ENCODE assay signal across 26 cellular contexts in the genomic region with DNA sequence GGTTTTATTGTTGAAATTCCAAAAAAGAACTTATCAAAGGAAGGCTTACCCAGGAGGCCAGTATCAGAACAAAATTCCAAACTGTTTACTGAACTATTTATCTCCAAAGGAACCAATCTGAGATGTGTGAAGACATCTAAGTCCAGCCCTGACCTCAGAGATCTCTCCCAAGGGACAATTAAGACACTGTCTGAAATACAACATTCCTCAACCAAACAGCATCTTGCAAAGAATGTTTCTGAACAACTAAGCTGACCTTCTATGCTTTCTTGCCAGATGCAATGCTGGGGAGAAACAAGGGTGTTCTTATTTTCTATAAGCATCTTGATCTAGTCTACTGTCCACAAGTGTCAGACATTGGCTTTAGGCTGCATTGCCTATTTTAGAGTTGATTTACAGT. TPM values are rescaled to one million over a fixed set of nuclear protein-coding genes. Genes with fewer than 3 reads are reported as not detected.
DNase-seq lines count a peak whose midpoint lies in the region; ATAC-seq and TF ChIP-seq lines count a peak whose summit lies in the region.
"Had no signal": no experiment of that assay in that cellular context is flagged by ENCODE, and none has a peak within 500 bp of the region (broad histone marks: within the 10 kb centered on the region; RNA-seq: fewer than 3 reads in every experiment).

No MANE protein-coding gene starts in this region.

- H3K9me3 Mint-ChIP-seq in brain: no peaks in the 10 kb centered on the region
- H3K9me3 Mint-ChIP-seq: CD8-positive, alpha-beta T cell; GM23338 had no signal

- no peak for TF ChIP-seq EP300 in gastroesophageal sphincter (IDR thresholded peaks at IDR 0.05)

- H3K79me2 ChIP-seq in GM23248 (ENCODE audit: insufficient read depth): peaks cover 98% of the 10 kb centered on the region

- H3K4me3 ChIP-seq in GM23248 (no peak overlapping the region), gastroesophageal sphincter (no peak overlapping the region), skeletal muscle cell (ENCODE audit: low read depth, low read length) (no peak overlapping the region)
- H3K4me3 ChIP-seq: esophagus squamous epithelium, GM23338, lung, pancreas, tibial nerve had no signal

- peak; percentile 63 for DNase-seq in GM23248
- DNase-seq in skeletal muscle cell (ENCODE audit: low read depth): peak; percentile 61
- no peak for DNase-seq in NCI-H774 (lab: John Stamatoyannopoulos, UW)
- no peak for DNase-seq in NCI-H69 (lab: John Stamatoyannopoulos, UW)
- no peak for DNase-seq in GOT3 (lab: John Stamatoyannopoulos, UW)
- DNase-seq in GM13976 (ENCODE audit: low spot score): no peak
- DNase-seq: activated CD4-positive, alpha-beta T cell treated with anti-CD3 and anti-CD28 coated beads, Interleukin-2, amount 50 U/mL, for 1 hour; activated effector memory CD4-positive, alpha-beta T cell treated with anti-CD3 and anti-CD28 coated beads, Interleukin-2, amount 50 U/mL, for 16 hours; CD8-positive, alpha-beta T cell; central memory CD4-positive, alpha-beta T cell; esophagus squamous epithelium; MV-4-11; NCI-H187; NCI-H345; pancreas; SIG-M5; stimulated activated CD4-positive, alpha-beta T cell treated with anti-CD3 and anti-CD28 coated beads, Interleukin-2, amount 100 ng/mL, for 24 hours; stimulated activated naive CD4-positive, alpha-beta T cell treated with Interleukin-2 at 50 U/mL for 16 hours had no signal

- H2AFZ ChIP-seq in GM23248: no peak overlapping the region
- H2AFZ ChIP-seq: GM23338 had no signal

- no peaks in the 10 kb centered on the region for H4K20me1 ChIP-seq in GM23248 (ENCODE audit: insufficient read depth)

- H3K4me1 Mint-ChIP-seq in brain: peaks cover 5% of the 10 kb centered on the region

- TF ChIP-seq POLR2A in gastroesophageal sphincter (IDR thresholded peaks at IDR 0.05): no peak

- H3K36me3 Mint-ChIP-seq in brain: peaks cover 37% of the 10 kb centered on the region
- H3K36me3 Mint-ChIP-seq: CD8-positive, alpha-beta T cell had no signal

- no peaks in the 10 kb centered on the region for H3K36me3 ChIP-seq in GM23248 (ENCODE audit: low read depth)
- peaks cover 0 to 15% of the 10 kb centered on the region in 2 donors for H3K36me3 ChIP-seq in gastroesophageal sphincter
- H3K36me3 ChIP-seq: esophagus squamous epithelium, pancreas, tibial nerve had no signal

- H3K9me3 ChIP-seq in GM23248 (ENCODE audit: low read depth) (no peaks in the 10 kb centered on the region), gastroesophageal sphincter (no peaks in the 10 kb centered on the region)
- H3K9me3 ChIP-seq: esophagus squamous epithelium, pancreas, tibial nerve had no signal

- no peak overlapping the region for H3K9ac ChIP-seq in GM23248
- H3K9ac ChIP-seq: KMS-11 had no signal

- H3K27ac ChIP-seq in GM23248 (peak overlapping the region; percentile 35), gastroesophageal sphincter (peak overlapping the region in 3 of 4 donors; percentile 73 to 97 (median 81))
- H3K27ac ChIP-seq: KMS-11, pancreas, VCaP had no signal

- ATAC-seq in gastroesophageal sphincter: peak; percentile 43
- ATAC-seq: CD8-positive, alpha-beta T cell; GM23338; pancreas had no signal

- no peaks in the 10 kb centered on the region for H3K9me2 ChIP-seq in GM23248 (ENCODE audit: insufficient read depth)

- peak overlapping the region in 4 of 5 experiments; percentile 1 to 63 (median 15) for H3K4me3 Mint-ChIP-seq in brain
- H3K4me3 Mint-ChIP-seq: CD8-positive, alpha-beta T cell; GM23338; T-helper 1 cell treated with Interleukin-12 subunit alpha and Interleukin-12 subunit beta and Interleukin-4 antibody, amounts not matched to agents 30 μg/mL and 1 μg/mL, for 36 hours had no signal

- peaks cover 4% of the 10 kb centered on the region for H3K27me3 Mint-ChIP-seq in brain

- peak overlapping the region; percentile 40 for H3K4me2 ChIP-seq in GM23248 (ENCODE audit: unreplicated experiment)
- H3K4me2 ChIP-seq: GM23338, KMS-11 had no signal

- H3K4me1 ChIP-seq in GM23248 (ENCODE audit: insufficient read depth) (peaks cover 50% of the 10 kb centered on the region), gastroesophageal sphincter (peaks cover 27 to 99% (median 53%) of the 10 kb centered on the region in 3 donors)

- no peak for TF ChIP-seq CTCF in brain (conservative IDR thresholded peaks at IDR 0.05)
- TF ChIP-seq CTCF in gastroesophageal sphincter (IDR thresholded peaks at IDR 0.05): no peak
- TF ChIP-seq CTCF in GM13976 (IDR thresholded peaks at IDR 0.05; ENCODE audit: borderline replicate concordance, control extremely low read depth, extremely low read depth, insufficient read depth, missing control alignments): no peak

- peaks cover 40% of the 10 kb centered on the region for H3F3A ChIP-seq in GM23248 (ENCODE audit: insufficient read depth)

- no peaks in the 10 kb centered on the region for H3K27me3 ChIP-seq in GM23248 (replicated peaks; ENCODE audit: insufficient read depth)
- no peaks in the 10 kb centered on the region for H3K27me3 ChIP-seq in gastroesophageal sphincter
- H3K27me3 ChIP-seq: esophagus squamous epithelium, pancreas, tibial nerve had no signal

- in situ Hi-C loops in GM23248 (cut with MboI): loop anchor here (10.0 kb wide), 2 partner anchors 234 to 506 kb away; no protein-coding TSS in a partner anchor
- in situ Hi-C loops in GM13976 (cut with MboI; ENCODE audit: low sequenced_read_pairs, unreplicated experiment): no loop called here

- peak overlapping the region in 3 of 5 experiments; percentile 11 to 49 (median 35) for H3K27ac Mint-ChIP-seq in brain
- H3K27ac Mint-ChIP-seq: CD8-positive, alpha-beta T cell; GM23338; T-helper 1 cell treated with Interleukin-12 subunit alpha and Interleukin-12 subunit beta and Interleukin-4 antibody, amounts not matched to agents 30 μg/mL and 1 μg/mL, for 36 hours had no signal

RNA-seq across cellular contexts. Expression of a gene that starts 13.6 kb away (rescaled TPM):
- total RNA-seq in GM23248 (2014; rRNA removed; shearing (Covaris generic)): 32.1 and 35.6 TPM in 2 replicates
- polyA plus RNA-seq in GM23248 (2016; fragmentation: Nextera tagmentation; extraction: Ambion mirVana) (22.3 TPM in 2 replicates), brain (ENCODE audit: insufficient read depth, low read depth, low replicate concordance) (14.2 TPM)
- 100 to 1,000 TPM; 227 to 305 (median 265) TPM for total RNA-seq in gastroesophageal sphincter
- total RNA-seq: CD8-positive, alpha-beta T cell had no signal

Comparison
In these comparisons a context has a peak if more than half of its experiments do, and no peak if none do; other contexts are left out.
1. DNase-seq: peak in GM23248 (single experiment) and skeletal muscle cell (single experiment); none in NCI-H774 (single experiment), NCI-H69 (single experiment), GOT3 (single experiment) and GM13976 (single experiment).